Comparison of ENCODE assay signal across 1 cellular context in the genomic region with DNA sequence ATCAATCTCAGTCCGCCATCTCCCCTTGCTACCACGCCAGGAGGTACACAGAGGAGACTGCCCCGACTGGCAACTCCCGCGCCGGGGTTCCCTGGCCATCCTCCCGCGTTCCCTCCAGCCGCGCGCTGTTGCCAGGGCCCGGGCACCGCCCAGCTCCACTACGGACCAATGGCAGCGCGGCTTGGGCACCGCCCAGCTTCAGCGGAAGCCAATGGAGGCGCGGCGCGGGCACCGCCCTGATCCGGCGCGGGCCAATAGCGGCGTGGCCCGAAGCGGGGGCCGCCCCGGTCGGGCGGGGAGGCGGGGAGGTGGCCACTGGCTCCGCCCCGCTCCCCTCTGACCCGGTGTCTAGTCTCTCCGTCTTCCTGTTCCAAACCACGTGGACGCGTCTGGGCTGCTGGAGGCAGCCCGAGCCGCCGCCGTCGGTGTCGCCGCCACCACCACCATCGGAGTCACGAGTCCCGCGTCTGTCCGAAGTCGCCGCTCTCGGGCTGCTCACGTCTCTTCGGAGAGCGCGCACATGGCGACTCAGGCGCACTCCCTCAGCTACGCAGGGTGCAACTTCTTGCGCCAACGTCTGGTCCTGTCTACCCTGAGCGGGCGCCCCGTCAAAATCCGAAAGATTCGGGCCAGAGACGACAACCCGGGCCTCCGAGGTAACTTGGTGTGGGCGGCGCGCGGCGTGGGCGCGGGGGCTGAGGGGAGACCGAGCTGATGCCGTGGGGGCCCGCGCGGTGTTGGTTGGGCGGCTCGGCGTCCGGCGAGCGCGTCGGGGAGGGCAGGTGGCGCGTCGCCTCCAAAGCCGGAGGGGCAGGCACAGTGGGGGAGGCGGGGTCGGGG.
A peak's percentile ranks its signal among the peaks of the same experiment; 100 is the strongest.
TF ChIP-seq lines count a peak whose summit lies in the region.

Gene RCL1 (plus strand): TSS at position 373 of the 840 bp plus-strand sequence. CDS start 148 bp downstream, at position 521.

TF ChIP-seq in SK-N-SH, 30 proteins besides CTCF, POLR2A, EP300 and RAD21 (continued from another document):
- TF ChIP-seq ZBTB33 (IDR thresholded peaks at IDR 0.05; ENCODE audit: borderline replicate concordance, low read depth) (no peak), TEAD4 (IDR thresholded peaks at IDR 0.05; ENCODE audit: borderline replicate concordance, insufficient read depth) (no peak), RCOR1 (IDR thresholded peaks at IDR 0.05; ENCODE audit: low read length) (no peak), GATA2 (CRISPR knock-in tag; IDR thresholded peaks at IDR 0.05) (no peak; the same call in 1 of the 2 replicates), GABPA (IDR thresholded peaks at IDR 0.05; ENCODE audit: low read depth) (peak; percentile 57; the same call in 1 of the 2 replicates), PBX3 (IDR thresholded peaks at IDR 0.05) (no peak), NFIC (IDR thresholded peaks at IDR 0.05; ENCODE audit: borderline replicate concordance) (no peak), REST (IDR thresholded peaks at IDR 0.05; ENCODE audit: low read depth, low read length) (no peak), NRF1 (IDR thresholded peaks at IDR 0.05; ENCODE audit: low read depth, low read length) (no peak), SIN3A (IDR thresholded peaks at IDR 0.05; ENCODE audit: borderline replicate concordance, low read depth, low read length) (peak; percentile 70; the same call in 1 of the 2 replicates), JUND (IDR thresholded peaks at IDR 0.05) (no peak), TAF1 (IDR thresholded peaks at IDR 0.05; ENCODE audit: borderline replicate concordance, low read depth, low read length) (no peak)
TF ChIP-seq in SK-N-SH: peak in this region for 9.
